Comparison of ENCODE assay signal across 8 cellular contexts in genomic region chr15:63093486-63094205, GRCh38. TPM values are rescaled to one million over a fixed set of nuclear protein-coding genes. Genes with fewer than 3 reads are reported as not detected.
DNase-seq lines count a peak whose midpoint lies in the region; ATAC-seq lines count a peak whose summit lies in the region.

No MANE protein-coding gene starts in this region.

- peak; percentile 67 for ATAC-seq in GM18907 (IDR thresholded peaks at IDR 0.05; ENCODE audit: unreplicated experiment)
- no peak for ATAC-seq in GM21528 (IDR thresholded peaks at IDR 0.05; ENCODE audit: low FRiP score, unreplicated experiment)

- no peak overlapping the region for H3K4me2 ChIP-seq in skeletal muscle satellite cell (ENCODE audit: low read length)

- H3K9me3 ChIP-seq in skeletal muscle satellite cell (replicated peaks; ENCODE audit: low read length), result no peaks in the 10 kb centered on the region

- H3K79me2 ChIP-seq in ACC112 (ENCODE audit: control insufficient read depth, insufficient read depth, low read length, unreplicated experiment), result no peaks in the 10 kb centered on the region

- peak overlapping the region; percentile 64 for H3K9ac ChIP-seq in skeletal muscle satellite cell (ENCODE audit: low read depth, low read length)

- DNase-seq in NCI-H187 treated with DMSO at 0.1 percent for 48 hours (lab: John Stamatoyannopoulos, UW), result peak; percentile 47
- peak; percentile 25 for DNase-seq in T-helper 22 cell (ENCODE audit: low read depth)
- peak in 56 of 58 donors; percentile 4 to 83 (median 58) for DNase-seq in anterior cingulate cortex (lab: John Stamatoyannopoulos, UW)
- peak; percentile 55 for DNase-seq in hepatic stellate cell (ENCODE audit: low spot score)

- peak overlapping the region; percentile 68 for H3K27ac ChIP-seq in ACC112 (ENCODE audit: low read depth, low read length)

- no peaks in the 10 kb centered on the region for H3K36me3 ChIP-seq in ACC112 (ENCODE audit: insufficient read depth, low read length)
- no peaks in the 10 kb centered on the region for H3K36me3 ChIP-seq in skeletal muscle satellite cell (ENCODE audit: insufficient read depth, low read length)

- H3K27me3 ChIP-seq in ACC112 (ENCODE audit: insufficient read depth, low read length), result no peaks in the 10 kb centered on the region
- no peaks in the 10 kb centered on the region for H3K27me3 ChIP-seq in skeletal muscle satellite cell (ENCODE audit: control insufficient read depth, insufficient read depth, low read length)

- no peak overlapping the region for H2AFZ ChIP-seq in ACC112 (ENCODE audit: low read length, unreplicated experiment)

- H3K4me3 ChIP-seq in ACC112 (ENCODE audit: low read depth, low read length) (no peak overlapping the region), skeletal muscle satellite cell (ENCODE audit: low read length) (no peak overlapping the region)

- H3K4me1 ChIP-seq in ACC112 (ENCODE audit: control insufficient read depth, insufficient read depth, low read length, unreplicated experiment) (peaks cover 51% of the 10 kb centered on the region), skeletal muscle satellite cell (ENCODE audit: control insufficient read depth, insufficient read depth, low read length) (peaks cover 54% of the 10 kb centered on the region)

RNA-seq across cellular contexts. Expression of gene LACTB, which starts 28.0 kb away (rescaled TPM):
- total RNA-seq in skeletal muscle satellite cell (2012; rRNA removed), result 11.1 and 18.0 TPM in 2 replicates

RNA-seq across cellular contexts. Expression of gene TPM1, which starts 51.1 kb away (rescaled TPM):
- 169 and 227 TPM in 2 replicates for total RNA-seq in skeletal muscle satellite cell (2012; rRNA removed)
